Comparison of ENCODE assay signal across 12 cellular contexts in genomic region chr1:2355408-2356261, GRCh38.
"Had no signal": no experiment of that assay in that cellular context is flagged by ENCODE, and none has a peak within 500 bp of the region (broad histone marks: within the 10 kb centered on the region; RNA-seq: fewer than 3 reads in every experiment).

No MANE protein-coding gene starts in this region.

- H3K4me3 Mint-ChIP-seq: activated CD8-positive, alpha-beta T cell treated with anti-CD3 and anti-CD28 coated beads for 36 hours; memory B cell had no signal

- H3K27me3 ChIP-seq: gastrocnemius medialis, neutrophil had no signal

- H3K4me3 ChIP-seq: coronary artery, gastrocnemius medialis had no signal

- H3K4me1 ChIP-seq: gastrocnemius medialis had no signal

- DNase-seq: activated CD4-positive, alpha-beta T cell treated with anti-CD3 and anti-CD28 coated beads for 4 hours; activated CD8-positive, alpha-beta T cell treated with anti-CD3 and anti-CD28 coated beads for 36 hours; activated naive CD4-positive, alpha-beta T cell treated with Interleukin-2 at 50 U/mL for 16 hours; caudate nucleus; effector CD4-positive, alpha-beta T cell; gastrocnemius medialis; stimulated activated CD4-positive, alpha-beta T cell treated with anti-CD3 and anti-CD28 coated beads, Interleukin-4, amount 100 ng/mL, for 1 hour; stimulated activated CD8-positive, alpha-beta memory T cell treated with anti-CD3 and anti-CD28 coated beads, Interleukin-4, amount 100 ng/mL, for 48 hours; WERI-Rb-1 had no signal

- H3K27ac ChIP-seq: coronary artery, gastrocnemius medialis, neutrophil, WERI-Rb-1 had no signal

- H3K9me3 Mint-ChIP-seq: activated CD8-positive, alpha-beta T cell treated with anti-CD3 and anti-CD28 coated beads for 36 hours; memory B cell had no signal

- H3K27ac Mint-ChIP-seq: activated CD8-positive, alpha-beta T cell treated with anti-CD3 and anti-CD28 coated beads for 36 hours; memory B cell had no signal

- ATAC-seq: activated CD8-positive, alpha-beta T cell treated with anti-CD3 and anti-CD28 coated beads for 36 hours; gastrocnemius medialis had no signal

- H3K27me3 Mint-ChIP-seq: activated CD8-positive, alpha-beta T cell treated with anti-CD3 and anti-CD28 coated beads for 36 hours had no signal

- H3K36me3 ChIP-seq: gastrocnemius medialis, neutrophil, WERI-Rb-1 had no signal

- H3K9me3 ChIP-seq: gastrocnemius medialis, neutrophil had no signal
